Comparison of ENCODE assay signal across 1 cellular context in genomic region chr7:32891800-32892520, GRCh38.
TF ChIP-seq lines count a peak whose summit lies in the region.

No MANE protein-coding gene starts in this region.

TF ChIP-seq in K562, 482 proteins besides CTCF, POLR2A, EP300 and RAD21 (continued from another document and continues in another):
- TF ChIP-seq RCOR1 (IDR thresholded peaks at IDR 0.05; ENCODE audit: borderline replicate concordance in 1 of 2, low read depth in 2 of 2, low read length in 2 of 2) (0 out of 4 replicates have a peak, but pooled peaks of 1 of the 2 experiments have one; percentile 14), GATA2 (CRISPR knock-in tag; IDR thresholded peaks at IDR 0.05) (no peak), TBL1XR1 (IDR thresholded peaks at IDR 0.05; ENCODE audit: low read length in 2 of 2) (0 out of 4 replicates have a peak, but pooled peaks of 1 of the 2 experiments have one; percentile 21), CBX3 (IDR thresholded peaks at IDR 0.05; ENCODE audit: borderline replicate concordance in 1 of 2, low read length in 2 of 2) (peak in 1 of 2 experiments; percentile 15; a peak in 1 of 3 replicates), POLR2AphosphoS5 (IDR thresholded peaks at IDR 0.05; ENCODE audit: control insufficient read depth, insufficient read depth, low read depth, low read length) (peak; percentile 59; the same call in 1 of the 2 replicates), ZZZ3 (IDR thresholded peaks at IDR 0.05) (no peak), ZNF324 (CRISPR knock-in tag; IDR thresholded peaks at IDR 0.05) (no peak), PKNOX1 (IDR thresholded peaks at IDR 0.05) (0 out of 2 replicates have a peak, but pooled peaks have one; percentile 54), CHD4 (IDR thresholded peaks at IDR 0.05; ENCODE audit: insufficient read depth, insufficient replicate concordance, low read depth, low read length, poor library complexity, severe bottlenecking) (no peak), CLOCK (CRISPR knock-in tag; IDR thresholded peaks at IDR 0.05; ENCODE audit: borderline replicate concordance) (no peak), ARID1B (IDR thresholded peaks at IDR 0.05) (no peak; the same call in 1 of the 2 replicates), XRCC5 (IDR thresholded peaks at IDR 0.05; ENCODE audit: low read depth, low read length) (no peak), CCNT2 (IDR thresholded peaks at IDR 0.05; ENCODE audit: borderline replicate concordance, extremely low read depth, insufficient read length, low read depth, low read length) (peak; percentile 2), TCF7 (IDR thresholded peaks at IDR 0.05; ENCODE audit: borderline replicate concordance) (no peak), ZNF592 (IDR thresholded peaks at IDR 0.05) (0 out of 2 replicates have a peak, but pooled peaks have one; percentile 7), GABPB1 (CRISPR knock-in tag; IDR thresholded peaks at IDR 0.05) (peak; percentile 16; the same call in 1 of the 2 replicates), TEAD1 (CRISPR knock-in tag; IDR thresholded peaks at IDR 0.05) (0 out of 4 replicates have a peak, but pooled peaks of 1 of the 2 experiments have one; percentile 12), BMI1 (IDR thresholded peaks at IDR 0.05; ENCODE audit: low read length) (no peak), BRD4 (IDR thresholded peaks at IDR 0.05) (no peak; the same call in 1 of the 2 replicates), ZNF655 (CRISPR knock-in tag; IDR thresholded peaks at IDR 0.05) (no peak), STAG1 (CRISPR knock-in tag; IDR thresholded peaks at IDR 0.05; ENCODE audit: borderline replicate concordance) (no peak), GTF2B (IDR thresholded peaks at IDR 0.05; ENCODE audit: extremely low read depth, insufficient read length) (no peak), HDAC8 (tag; IDR thresholded peaks at IDR 0.05) (no peak), FOXK2 (conservative IDR thresholded peaks at IDR 0.05 in 1 of 2, IDR thresholded peaks at IDR 0.05 in 1 of 2; ENCODE audit: low read depth in 2 of 2) (no peak), MTA2 (IDR thresholded peaks at IDR 0.05; ENCODE audit: low read depth) (no peak), TFAP4 (CRISPR knock-in tag; IDR thresholded peaks at IDR 0.05; ENCODE audit: borderline replicate concordance) (peak; percentile 23; the same call in 1 of the 2 replicates), NFIC (IDR thresholded peaks at IDR 0.05) (no peak), GTF2A2 (tag; IDR thresholded peaks at IDR 0.05) (no peak), ZNF146 (CRISPR knock-in tag; IDR thresholded peaks at IDR 0.05; ENCODE audit: unreplicated experiment) (no peak), ZSCAN32 (CRISPR knock-in tag; IDR thresholded peaks at IDR 0.05) (no peak), ATF7 (IDR thresholded peaks at IDR 0.05) (0 out of 2 replicates have a peak, but pooled peaks have one; percentile 17), JUND (IDR thresholded peaks at IDR 0.05; ENCODE audit: borderline replicate concordance, low read depth, low read length) (no peak), JUND (tag; IDR thresholded peaks at IDR 0.05; ENCODE audit: borderline replicate concordance, low read depth, low read length) (no peak; the same call in 2 of the 3 replicates), ZNF354B (CRISPR knock-in tag; IDR thresholded peaks at IDR 0.05) (no peak), RBM25 (IDR thresholded peaks at IDR 0.05; ENCODE audit: low read depth, low read length, severe bottlenecking) (peak; percentile 1), SPI1 (IDR thresholded peaks at IDR 0.05; ENCODE audit: borderline replicate concordance, low read depth, low read length) (peak; percentile 72; the same call in 1 of the 2 replicates), IRF2 (CRISPR knock-in tag; IDR thresholded peaks at IDR 0.05) (no peak), FOXM1 (IDR thresholded peaks at IDR 0.05; ENCODE audit: low read depth) (no peak), FOXM1 (CRISPR knock-in tag; IDR thresholded peaks at IDR 0.05; ENCODE audit: low read depth) (no peak; the same call in 1 of the 2 replicates), TAF1 (IDR thresholded peaks at IDR 0.05; ENCODE audit: control insufficient read depth, extremely low read depth, insufficient read depth, low read length, severe bottlenecking) (peak; percentile 0), SNIP1 (IDR thresholded peaks at IDR 0.05; ENCODE audit: low read depth) (no peak), KLF16 (IDR thresholded peaks at IDR 0.05) (no peak), SMAD3 (CRISPR knock-in tag; conservative IDR thresholded peaks at IDR 0.05) (no peak; the same call in 1 of the 2 replicates), FOS (IDR thresholded peaks at IDR 0.05; ENCODE audit: extremely low read depth, insufficient read length) (no peak), GATAD2B (IDR thresholded peaks at IDR 0.05; ENCODE audit: borderline replicate concordance) (no peak)
